Comparison of ENCODE assay signal across 26 cellular contexts in the genomic region with DNA sequence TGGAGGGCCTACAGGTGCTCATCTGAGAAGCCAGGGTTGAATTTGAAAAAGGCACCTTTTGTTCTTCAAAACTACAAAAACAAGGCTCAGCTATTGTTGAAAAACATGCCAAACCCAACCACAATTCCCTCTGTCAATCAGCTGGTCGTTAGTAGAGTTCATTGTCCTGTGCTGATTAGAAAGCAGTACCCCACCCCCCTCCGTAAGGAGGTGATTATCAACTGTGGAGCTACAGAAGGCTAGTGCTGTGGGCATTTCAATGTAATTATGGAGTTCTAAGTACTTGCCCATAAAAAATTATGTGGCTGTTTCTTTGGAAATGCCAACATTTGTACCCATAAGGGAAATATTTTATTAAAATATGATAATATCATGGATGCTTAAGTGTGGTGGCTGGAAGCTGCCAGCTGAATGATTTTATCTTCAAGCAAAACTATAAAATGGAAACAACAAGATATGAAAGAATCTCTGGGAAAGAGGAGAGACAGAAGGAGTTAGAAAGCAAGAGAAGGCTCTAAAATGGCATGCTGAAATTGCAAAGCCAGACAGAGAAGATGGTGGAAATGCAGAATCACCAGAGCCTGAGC.
"Had no signal": no experiment of that assay in that cellular context is flagged by ENCODE, and none has a peak within 500 bp of the region (broad histone marks: within the 10 kb centered on the region; RNA-seq: fewer than 3 reads in every experiment).

No MANE protein-coding gene starts in this region.

- DNase-seq: activated CD4-positive, alpha-beta memory T cell treated with anti-CD3 and anti-CD28 coated beads, Interleukin-2, amount 10 ng/mL, durations not matched to agents 7 days and 5 days; activated CD4-positive, alpha-beta T cell treated with anti-CD3 and anti-CD28 coated beads, Interleukin-2, amount 10 ng/mL, durations not matched to agents 7 days and 5 days; activated CD4-positive, CD25-positive, alpha-beta regulatory T cell treated with anti-CD3 and anti-CD28 coated beads, Interleukin-2, amount 50 U/mL, for 72 hours; activated CD8-positive, alpha-beta memory T cell treated with anti-CD3 and anti-CD28 coated beads, Interleukin-2, amount 50 U/mL, for 48 hours; activated gamma-delta T cell; activated naive CD4-positive, alpha-beta T cell treated with anti-CD3 and anti-CD28 coated beads, Interleukin-2, amount 10 ng/mL, durations not matched to agents 7 days and 5 days; activated naive CD8-positive, alpha-beta T cell treated with anti-CD3 and anti-CD28 coated beads, Interleukin-2, amount 10 ng/mL, durations not matched to agents 7 days and 5 days; activated T-cell treated with anti-CD3 and anti-CD28 coated beads, Interleukin-2, amount 50 U/mL, for 24 hours; brain microvascular endothelial cell; cortex of kidney; esophagus squamous epithelium; foreskin melanocyte; left lung; lower lobe of right lung; mesenchymal stem cell; natural killer cell; stimulated activated CD4-positive, alpha-beta T cell treated with anti-CD3 and anti-CD28 coated beads, Interleukin-1b, Interleukin-23, amount 100 ng/mL, for 48 hours; stimulated activated naive B cell treated with anti-CD40 and anti-IgM and Interleukin-4, amounts not matched to agents 10 μg/mL and 1 μg/mL and 100 μg/mL, for 72 hours; tibial artery; upper lobe of right lung had no signal

- H3K27ac ChIP-seq: ascending aorta, brain microvascular endothelial cell, esophagus squamous epithelium, left lung, lower lobe of right lung, right atrium auricular region, suprapubic skin, tibial artery, upper lobe of right lung had no signal

- H3K9me3 Mint-ChIP-seq: activated CD4-positive, alpha-beta T cell treated with anti-CD3 and anti-CD28 coated beads, Interleukin-2, amount 10 ng/mL, durations not matched to agents 7 days and 5 days; activated T-cell treated with anti-CD3 and anti-CD28 coated beads, Interleukin-2, amount 50 U/mL, for 24 hours; natural killer cell; T-helper 2 cell treated with Interferon-gamma antibody and Interleukin-4, amounts not matched to agents 5 μg/mL and 100 μg/mL, for 36 hours had no signal

- H3K27me3 ChIP-seq: ascending aorta, brain microvascular endothelial cell, esophagus squamous epithelium, left lung, right atrium auricular region, suprapubic skin, tibial artery, upper lobe of right lung had no signal

- H3K4me3 ChIP-seq: ascending aorta, esophagus squamous epithelium, left lung, lower lobe of right lung, right atrium auricular region, smooth muscle cell, suprapubic skin, tibial artery, upper lobe of right lung had no signal

- ATAC-seq: left lung; lower lobe of right lung; natural killer cell; stimulated activated naive B cell treated with anti-CD40 and anti-IgM and Interleukin-4, amounts not matched to agents 10 μg/mL and 1 μg/mL and 100 μg/mL, for 72 hours; upper lobe of right lung had no signal

- H3K27ac Mint-ChIP-seq: activated CD4-positive, alpha-beta memory T cell treated with anti-CD3 and anti-CD28 coated beads, Interleukin-2, amount 10 ng/mL, durations not matched to agents 7 days and 5 days; activated CD4-positive, alpha-beta T cell treated with anti-CD3 and anti-CD28 coated beads, Interleukin-2, amount 10 ng/mL, durations not matched to agents 7 days and 5 days; activated naive CD4-positive, alpha-beta T cell treated with anti-CD3 and anti-CD28 coated beads, Interleukin-2, amount 10 ng/mL, durations not matched to agents 7 days and 5 days; activated naive CD8-positive, alpha-beta T cell treated with anti-CD3 and anti-CD28 coated beads, Interleukin-2, amount 10 ng/mL, durations not matched to agents 7 days and 5 days; activated T-cell treated with anti-CD3 and anti-CD28 coated beads, Interleukin-2, amount 50 U/mL, for 24 hours; natural killer cell; stimulated activated naive B cell treated with anti-CD40 and anti-IgM and Interleukin-4, amounts not matched to agents 10 μg/mL and 1 μg/mL and 100 μg/mL, for 72 hours; T-helper 2 cell treated with Interferon-gamma antibody and Interleukin-4, amounts not matched to agents 5 μg/mL and 100 μg/mL, for 36 hours had no signal

- FAIRE-seq: islet of Langerhans had no signal

- H3K4me1 ChIP-seq: ascending aorta, esophagus squamous epithelium, left lung, lower lobe of right lung, right atrium auricular region, suprapubic skin, tibial artery, upper lobe of right lung had no signal

- H3K36me3 ChIP-seq: ascending aorta, brain microvascular endothelial cell, right atrium auricular region, suprapubic skin, upper lobe of right lung had no signal

- H3K4me3 Mint-ChIP-seq: activated CD4-positive, alpha-beta memory T cell treated with anti-CD3 and anti-CD28 coated beads, Interleukin-2, amount 10 ng/mL, durations not matched to agents 7 days and 5 days; activated CD4-positive, alpha-beta T cell treated with anti-CD3 and anti-CD28 coated beads, Interleukin-2, amount 10 ng/mL, durations not matched to agents 7 days and 5 days; activated naive CD4-positive, alpha-beta T cell treated with anti-CD3 and anti-CD28 coated beads, Interleukin-2, amount 10 ng/mL, durations not matched to agents 7 days and 5 days; activated naive CD8-positive, alpha-beta T cell treated with anti-CD3 and anti-CD28 coated beads, Interleukin-2, amount 10 ng/mL, durations not matched to agents 7 days and 5 days; activated T-cell treated with anti-CD3 and anti-CD28 coated beads, Interleukin-2, amount 50 U/mL, for 24 hours; natural killer cell; stimulated activated naive B cell treated with anti-CD40 and anti-IgM and Interleukin-4, amounts not matched to agents 10 μg/mL and 1 μg/mL and 100 μg/mL, for 72 hours; T-helper 2 cell treated with Interferon-gamma antibody and Interleukin-4, amounts not matched to agents 5 μg/mL and 100 μg/mL, for 36 hours had no signal

- H3K4me1 Mint-ChIP-seq: activated CD4-positive, alpha-beta memory T cell treated with anti-CD3 and anti-CD28 coated beads, Interleukin-2, amount 10 ng/mL, durations not matched to agents 7 days and 5 days; activated CD4-positive, alpha-beta T cell treated with anti-CD3 and anti-CD28 coated beads, Interleukin-2, amount 10 ng/mL, durations not matched to agents 7 days and 5 days; activated naive CD4-positive, alpha-beta T cell treated with anti-CD3 and anti-CD28 coated beads, Interleukin-2, amount 10 ng/mL, durations not matched to agents 7 days and 5 days; activated naive CD8-positive, alpha-beta T cell treated with anti-CD3 and anti-CD28 coated beads, Interleukin-2, amount 10 ng/mL, durations not matched to agents 7 days and 5 days had no signal

- H3K27me3 Mint-ChIP-seq: activated CD4-positive, alpha-beta memory T cell treated with anti-CD3 and anti-CD28 coated beads, Interleukin-2, amount 10 ng/mL, durations not matched to agents 7 days and 5 days; activated CD4-positive, alpha-beta T cell treated with anti-CD3 and anti-CD28 coated beads, Interleukin-2, amount 10 ng/mL, durations not matched to agents 7 days and 5 days; activated naive CD4-positive, alpha-beta T cell treated with anti-CD3 and anti-CD28 coated beads, Interleukin-2, amount 10 ng/mL, durations not matched to agents 7 days and 5 days; activated naive CD8-positive, alpha-beta T cell treated with anti-CD3 and anti-CD28 coated beads, Interleukin-2, amount 10 ng/mL, durations not matched to agents 7 days and 5 days; activated T-cell treated with anti-CD3 and anti-CD28 coated beads, Interleukin-2, amount 50 U/mL, for 24 hours; stimulated activated naive B cell treated with anti-CD40 and anti-IgM and Interleukin-4, amounts not matched to agents 10 μg/mL and 1 μg/mL and 100 μg/mL, for 72 hours had no signal

- H3K9me3 ChIP-seq: ascending aorta, esophagus squamous epithelium, left lung, lower lobe of right lung, right atrium auricular region, suprapubic skin, tibial artery, upper lobe of right lung had no signal
